ENCODE assay signal across 18 cellular contexts in genomic region chr3:150581174-150581573, GRCh38. TPM values are rescaled to one million over a fixed set of nuclear protein-coding genes. Genes with fewer than 3 reads are reported as not detected.
DNase-seq lines count a peak whose midpoint lies in the region; ATAC-seq and TF ChIP-seq lines count a peak whose summit lies in the region.
"Had no signal": no experiment of that assay in that cellular context is flagged by ENCODE, and none has a peak within 500 bp of the region (broad histone marks: within the 10 kb centered on the region; RNA-seq: fewer than 3 reads in every experiment).

No MANE protein-coding gene starts in this region.

- no peaks in the 10 kb centered on the region for H3K27me3 Mint-ChIP-seq in activated T-cell treated with anti-CD3 and anti-CD28 coated beads, Interleukin-2, amount 50 U/mL, for 24 hours
- no peaks in the 10 kb centered on the region for H3K27me3 Mint-ChIP-seq in activated T-cell treated with anti-CD3 and anti-CD28 coated beads, Interleukin-2, amount 50 U/mL, for 4 hours (ENCODE audit: low read depth)
- no peaks in the 10 kb centered on the region for H3K27me3 Mint-ChIP-seq in activated T-helper 17 cell treated with anti-CD3 and anti-CD28 coated beads, Interleukin-2, amount 50 U/mL, for 72 hours
- H3K27me3 Mint-ChIP-seq: B cell; CD4-positive, CD25-positive, alpha-beta regulatory T cell had no signal

- peaks cover 3% of the 10 kb centered on the region for H3K79me2 ChIP-seq in osteoblast (ENCODE audit: insufficient read depth, low read length)

- H3K4me3 ChIP-seq in osteoblast (ENCODE audit: insufficient read depth, low read length): no peak overlapping the region
- H3K4me3 ChIP-seq: BLaER1, HAP-1 had no signal

- no peak overlapping the region for H2AFZ ChIP-seq in osteoblast (ENCODE audit: low read length)

- no peak overlapping the region for H3K4me2 ChIP-seq in osteoblast (ENCODE audit: insufficient read depth, low read length)
- H3K4me2 ChIP-seq: BLaER1 had no signal

- TF ChIP-seq CTCF in osteoblast (IDR thresholded peaks at IDR 0.05; ENCODE audit: extremely low read depth, low read depth, low read length): no peak

- peaks cover 93% of the 10 kb centered on the region for H3K36me3 Mint-ChIP-seq in activated T-cell treated with anti-CD3 and anti-CD28 coated beads, Interleukin-2, amount 50 U/mL, for 24 hours (ENCODE audit: low read depth)
- peaks cover 45% of the 10 kb centered on the region for H3K36me3 Mint-ChIP-seq in activated T-cell treated with anti-CD3 and anti-CD28 coated beads, Interleukin-2, amount 50 U/mL, for 4 hours (ENCODE audit: insufficient read depth)
- H3K36me3 Mint-ChIP-seq in activated T-helper 17 cell treated with anti-CD3 and anti-CD28 coated beads, Interleukin-2, amount 50 U/mL, for 72 hours (ENCODE audit: low read depth): peaks cover 93% of the 10 kb centered on the region

- H3K27ac ChIP-seq in osteoblast (ENCODE audit: low read depth, low read length): no peak overlapping the region
- H3K27ac ChIP-seq: 22Rv1, BLaER1, C4-2B had no signal

- no peaks in the 10 kb centered on the region for H3K9me3 ChIP-seq in osteoblast (ENCODE audit: low read depth, low read length)
- H3K9me3 ChIP-seq: BLaER1, Caco-2, HAP-1 had no signal

- H3K4me1 Mint-ChIP-seq in activated T-cell treated with anti-CD3 and anti-CD28 coated beads, Interleukin-2, amount 50 U/mL, for 24 hours (ENCODE audit: low read depth): peaks cover 19% of the 10 kb centered on the region
- H3K4me1 Mint-ChIP-seq in activated T-cell treated with anti-CD3 and anti-CD28 coated beads, Interleukin-2, amount 50 U/mL, for 4 hours (ENCODE audit: low read depth): peaks cover 22% of the 10 kb centered on the region
- peaks cover 11% of the 10 kb centered on the region for H3K4me1 Mint-ChIP-seq in activated T-helper 17 cell treated with anti-CD3 and anti-CD28 coated beads, Interleukin-2, amount 50 U/mL, for 72 hours

- no peaks in the 10 kb centered on the region for H3K27me3 ChIP-seq in osteoblast (ENCODE audit: insufficient read depth, low read length)
- H3K27me3 ChIP-seq: BLaER1 had no signal

- H3K9me3 Mint-ChIP-seq in activated T-cell treated with anti-CD3 and anti-CD28 coated beads, Interleukin-2, amount 50 U/mL, for 24 hours: no peaks in the 10 kb centered on the region
- H3K9me3 Mint-ChIP-seq in activated T-cell treated with anti-CD3 and anti-CD28 coated beads, Interleukin-2, amount 50 U/mL, for 4 hours: no peaks in the 10 kb centered on the region
- no peaks in the 10 kb centered on the region for H3K9me3 Mint-ChIP-seq in activated T-helper 17 cell treated with anti-CD3 and anti-CD28 coated beads, Interleukin-2, amount 50 U/mL, for 72 hours
- H3K9me3 Mint-ChIP-seq: CD4-positive, CD25-positive, alpha-beta regulatory T cell; CD8-positive, alpha-beta T cell; HFFc6 had no signal

- H3K4me1 ChIP-seq in osteoblast (ENCODE audit: insufficient read depth, low read length): no peaks in the 10 kb centered on the region
- H3K4me1 ChIP-seq: BLaER1, Caco-2 had no signal

- ATAC-seq in activated T-cell treated with anti-CD3 and anti-CD28 coated beads, Interleukin-2, amount 50 U/mL, for 4 hours: no peak
- ATAC-seq in activated T-helper 17 cell treated with anti-CD3 and anti-CD28 coated beads, Interleukin-2, amount 50 U/mL, for 72 hours (replicated peaks): no peak
- ATAC-seq in HG02623 (IDR thresholded peaks at IDR 0.05; ENCODE audit: unreplicated experiment): no peak
- ATAC-seq: CD8-positive, alpha-beta T cell had no signal

- no peaks in the 10 kb centered on the region for H4K20me1 ChIP-seq in osteoblast (ENCODE audit: insufficient read depth, low read length)

- no peak for DNase-seq in activated T-cell treated with anti-CD3 and anti-CD28 coated beads, Interleukin-2, amount 50 U/mL, for 24 hours
- no peak for DNase-seq in activated T-cell treated with anti-CD3 and anti-CD28 coated beads, Interleukin-2, amount 50 U/mL, for 4 hours
- peak; percentile 51 for DNase-seq in osteoblast (ENCODE audit: insufficient read length, low spot score, missing footprints)
- no peak for DNase-seq in amniotic stem cell (lab: John Stamatoyannopoulos, UW)
- DNase-seq: Caco-2; CD4-positive, CD25-positive, alpha-beta regulatory T cell; CD8-positive, alpha-beta T cell; DMS153; DND-41; GOT3; HFFc6 had no signal

- peak overlapping the region; percentile 64 for H3K27ac Mint-ChIP-seq in activated T-cell treated with anti-CD3 and anti-CD28 coated beads, Interleukin-2, amount 50 U/mL, for 24 hours
- H3K27ac Mint-ChIP-seq in activated T-helper 17 cell treated with anti-CD3 and anti-CD28 coated beads, Interleukin-2, amount 50 U/mL, for 72 hours: peak overlapping the region; percentile 28
- H3K27ac Mint-ChIP-seq: B cell; CD8-positive, alpha-beta T cell; HFFc6 had no signal

- peaks cover 65% of the 10 kb centered on the region for H3K36me3 ChIP-seq in osteoblast (ENCODE audit: insufficient read depth, low read length)

- no peak overlapping the region for H3K4me3 Mint-ChIP-seq in activated T-cell treated with anti-CD3 and anti-CD28 coated beads, Interleukin-2, amount 50 U/mL, for 24 hours
- H3K4me3 Mint-ChIP-seq in activated T-cell treated with anti-CD3 and anti-CD28 coated beads, Interleukin-2, amount 50 U/mL, for 4 hours: no peak overlapping the region
- H3K4me3 Mint-ChIP-seq in activated T-helper 17 cell treated with anti-CD3 and anti-CD28 coated beads, Interleukin-2, amount 50 U/mL, for 72 hours: no peak overlapping the region
- H3K4me3 Mint-ChIP-seq: B cell; CD4-positive, CD25-positive, alpha-beta regulatory T cell; CD8-positive, alpha-beta T cell; HFFc6 had no signal

RNA-seq across cellular contexts. Expression of gene SELENOT, which starts 21.9 kb away (rescaled TPM):
- 100 to 1,000 TPM; 158 to 164 (median 162) TPM for total RNA-seq in activated T-cell treated with anti-CD3 and anti-CD28 coated beads, Interleukin-2, amount 50 U/mL, for 4 hours
- total RNA-seq in activated T-helper 17 cell treated with anti-CD3 and anti-CD28 coated beads, Interleukin-2, amount 50 U/mL, for 72 hours: 100 to 1,000 TPM; 111 to 144 TPM
- total RNA-seq in osteoblast: 87.9 and 94.3 TPM in 2 replicates

RNA-seq across cellular contexts. Expression of gene EIF2A, which starts 34.6 kb away (rescaled TPM):
- 100 to 1,000 TPM; 163 to 180 (median 163) TPM for total RNA-seq in activated T-cell treated with anti-CD3 and anti-CD28 coated beads, Interleukin-2, amount 50 U/mL, for 4 hours
- total RNA-seq in activated T-helper 17 cell treated with anti-CD3 and anti-CD28 coated beads, Interleukin-2, amount 50 U/mL, for 72 hours: 100 to 1,000 TPM; 126 to 139 TPM
- total RNA-seq in osteoblast: 230 and 238 TPM in 2 replicates

RNA-seq across cellular contexts. Expression of gene SERP1, which starts 34.9 kb away (rescaled TPM):
- total RNA-seq in activated T-cell treated with anti-CD3 and anti-CD28 coated beads, Interleukin-2, amount 50 U/mL, for 4 hours: 100 to 1,000 TPM; 161 to 166 (median 165) TPM
- total RNA-seq in activated T-helper 17 cell treated with anti-CD3 and anti-CD28 coated beads, Interleukin-2, amount 50 U/mL, for 72 hours: 100 to 1,000 TPM in 1 of 2 donors, 10 to 100 TPM in 1; 71.4 to 107 TPM
- 97.5 and 124 TPM in 2 replicates for total RNA-seq in osteoblast
